Comparison of ENCODE assay signal across 1 cellular context in the genomic region with DNA sequence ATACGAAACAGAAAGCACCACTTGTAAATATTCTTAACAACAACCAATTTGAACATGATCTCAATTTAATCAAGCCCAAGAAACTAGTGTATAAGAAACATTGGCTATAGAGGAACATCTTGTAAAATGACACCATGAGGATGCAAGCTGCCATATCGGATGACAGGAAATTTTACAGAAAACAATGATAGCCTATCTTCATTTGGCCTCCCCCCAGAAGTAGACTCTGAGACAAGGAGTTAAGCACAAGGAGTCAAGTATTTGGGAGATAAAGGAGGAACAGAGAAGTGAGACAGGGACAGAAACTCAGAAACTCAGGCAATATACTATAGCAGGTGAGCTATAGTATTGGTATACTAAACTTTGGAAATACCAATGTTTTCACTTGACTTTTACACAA.
TF ChIP-seq lines count a peak whose summit lies in the region.

No MANE protein-coding gene starts in this region.

TF ChIP-seq in K562, 482 proteins besides CTCF, POLR2A, EP300 and RAD21 (continued from another document and continues in another):
- TF ChIP-seq, protein P1, sequence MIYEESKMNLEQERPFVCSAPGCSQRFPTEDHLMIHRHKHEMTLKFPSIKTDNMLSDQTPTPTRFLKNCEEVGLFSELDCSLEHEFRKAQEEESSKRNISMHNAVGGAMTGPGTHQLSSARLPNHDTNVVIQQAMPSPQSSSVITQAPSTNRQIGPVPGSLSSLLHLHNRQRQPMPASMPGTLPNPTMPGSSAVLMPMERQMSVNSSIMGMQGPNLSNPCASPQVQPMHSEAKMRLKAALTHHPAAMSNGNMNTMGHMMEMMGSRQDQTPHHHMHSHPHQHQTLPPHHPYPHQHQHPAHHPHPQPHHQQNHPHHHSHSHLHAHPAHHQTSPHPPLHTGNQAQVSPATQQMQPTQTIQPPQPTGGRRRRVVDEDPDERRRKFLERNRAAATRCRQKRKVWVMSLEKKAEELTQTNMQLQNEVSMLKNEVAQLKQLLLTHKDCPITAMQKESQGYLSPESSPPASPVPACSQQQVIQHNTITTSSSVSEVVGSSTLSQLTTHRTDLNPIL (CRISPR knock-in tag; IDR thresholded peaks at IDR 0.05) = no peak
- TF ChIP-seq, protein P2, sequence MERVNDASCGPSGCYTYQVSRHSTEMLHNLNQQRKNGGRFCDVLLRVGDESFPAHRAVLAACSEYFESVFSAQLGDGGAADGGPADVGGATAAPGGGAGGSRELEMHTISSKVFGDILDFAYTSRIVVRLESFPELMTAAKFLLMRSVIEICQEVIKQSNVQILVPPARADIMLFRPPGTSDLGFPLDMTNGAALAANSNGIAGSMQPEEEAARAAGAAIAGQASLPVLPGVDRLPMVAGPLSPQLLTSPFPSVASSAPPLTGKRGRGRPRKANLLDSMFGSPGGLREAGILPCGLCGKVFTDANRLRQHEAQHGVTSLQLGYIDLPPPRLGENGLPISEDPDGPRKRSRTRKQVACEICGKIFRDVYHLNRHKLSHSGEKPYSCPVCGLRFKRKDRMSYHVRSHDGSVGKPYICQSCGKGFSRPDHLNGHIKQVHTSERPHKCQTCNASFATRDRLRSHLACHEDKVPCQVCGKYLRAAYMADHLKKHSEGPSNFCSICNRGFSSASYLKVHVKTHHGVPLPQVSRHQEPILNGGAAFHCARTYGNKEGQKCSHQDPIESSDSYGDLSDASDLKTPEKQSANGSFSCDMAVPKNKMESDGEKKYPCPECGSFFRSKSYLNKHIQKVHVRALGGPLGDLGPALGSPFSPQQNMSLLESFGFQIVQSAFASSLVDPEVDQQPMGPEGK (CRISPR knock-in tag; IDR thresholded peaks at IDR 0.05; ENCODE audit: borderline replicate concordance) = no peak
- TF ChIP-seq PURB (CRISPR knock-in tag; IDR thresholded peaks at IDR 0.05; ENCODE audit: low read depth) (no peak), PHTF2 (CRISPR knock-in tag; IDR thresholded peaks at IDR 0.05) (no peak), NKRF (IDR thresholded peaks at IDR 0.05; ENCODE audit: borderline replicate concordance) (no peak), SMAD3 (CRISPR knock-in tag; conservative IDR thresholded peaks at IDR 0.05) (no peak), ARHGAP35 (IDR thresholded peaks at IDR 0.05; ENCODE audit: partially characterized antibody) (no peak), TCF15 (CRISPR knock-in tag; IDR thresholded peaks at IDR 0.05) (no peak), TRIM28 (IDR thresholded peaks at IDR 0.05) (0 out of 2 replicates have a peak, but pooled peaks have one; percentile 37), SP2 (IDR thresholded peaks at IDR 0.05; ENCODE audit: extremely low read depth, low read depth, low read length, poor library complexity, severe bottlenecking) (no peak), RB1 (IDR thresholded peaks at IDR 0.05; ENCODE audit: low read depth) (no peak), SNRNP70 (optimal IDR thresholded peaks at IDR 0.05; ENCODE audit: low read depth, low read length) (no peak), ZNF212 (CRISPR knock-in tag; IDR thresholded peaks at IDR 0.05) (no peak), ZBTB26 (CRISPR knock-in tag; IDR thresholded peaks at IDR 0.05) (no peak), ELF1 (tag; IDR thresholded peaks at IDR 0.05) (no peak), ZNF431 (CRISPR knock-in tag; IDR thresholded peaks at IDR 0.05) (no peak), CC2D1A (IDR thresholded peaks at IDR 0.05) (peak; percentile 75; the same call in 1 of the 2 replicates), ZNF766 (CRISPR knock-in tag; conservative IDR thresholded peaks at IDR 0.05) (no peak), CHD2 (IDR thresholded peaks at IDR 0.05; ENCODE audit: low read depth, low read length) (no peak), NONO (IDR thresholded peaks at IDR 0.05; ENCODE audit: low read depth in 2 of 2, low read length in 1 of 2) (no peak), RBM15 (IDR thresholded peaks at IDR 0.05; ENCODE audit: insufficient read depth, low read length) (no peak), SMAD4 (CRISPR knock-in tag; conservative IDR thresholded peaks at IDR 0.05) (peak; percentile 31; the same call in 1 of the 2 replicates), RBM39 (optimal IDR thresholded peaks at IDR 0.05; ENCODE audit: low read depth, low read length) (no peak), L3MBTL2 (IDR thresholded peaks at IDR 0.05) (no peak), KAT7 (CRISPR knock-in tag; IDR thresholded peaks at IDR 0.05; ENCODE audit: borderline replicate concordance) (no peak), ZNF143 (CRISPR knock-in tag; IDR thresholded peaks at IDR 0.05) (no peak), ZNF639 (CRISPR knock-in tag; conservative IDR thresholded peaks at IDR 0.05 in 1 of 2, IDR thresholded peaks at IDR 0.05 in 1 of 2) (no peak), BCL6 (CRISPR knock-in tag; IDR thresholded peaks at IDR 0.05) (no peak), IFI16 (CRISPR knock-in tag; IDR thresholded peaks at IDR 0.05) (no peak), MTF1 (CRISPR knock-in tag; IDR thresholded peaks at IDR 0.05; ENCODE audit: borderline replicate concordance) (no peak), USF1 (CRISPR knock-in tag; IDR thresholded peaks at IDR 0.05) (no peak), ZFP30 (CRISPR knock-in tag; IDR thresholded peaks at IDR 0.05; ENCODE audit: borderline replicate concordance) (no peak), TCFL5 (CRISPR knock-in tag; conservative IDR thresholded peaks at IDR 0.05) (no peak), POLR2B (IDR thresholded peaks at IDR 0.05; ENCODE audit: low read depth, partially characterized antibody) (no peak), ZBTB17 (CRISPR knock-in tag; IDR thresholded peaks at IDR 0.05) (no peak), CREM (IDR thresholded peaks at IDR 0.05; ENCODE audit: low read depth) (no peak; the same call in 1 of the 2 replicates), ZEB2 (IDR thresholded peaks at IDR 0.05) (0 out of 2 replicates have a peak, but pooled peaks have one; percentile 57), RUNX1 (IDR thresholded peaks at IDR 0.05; ENCODE audit: low read depth) (no peak), ELK1 (CRISPR knock-in tag; IDR thresholded peaks at IDR 0.05) (no peak), FUS (optimal IDR thresholded peaks at IDR 0.05; ENCODE audit: low read depth, low read length) (no peak), ATF1 (CRISPR knock-in tag; IDR thresholded peaks at IDR 0.05) (no peak), ATF1 (tag; IDR thresholded peaks at IDR 0.05) (peak; percentile 44; the same call in 1 of the 2 replicates)
- TF ChIP-seq, protein P3, sequence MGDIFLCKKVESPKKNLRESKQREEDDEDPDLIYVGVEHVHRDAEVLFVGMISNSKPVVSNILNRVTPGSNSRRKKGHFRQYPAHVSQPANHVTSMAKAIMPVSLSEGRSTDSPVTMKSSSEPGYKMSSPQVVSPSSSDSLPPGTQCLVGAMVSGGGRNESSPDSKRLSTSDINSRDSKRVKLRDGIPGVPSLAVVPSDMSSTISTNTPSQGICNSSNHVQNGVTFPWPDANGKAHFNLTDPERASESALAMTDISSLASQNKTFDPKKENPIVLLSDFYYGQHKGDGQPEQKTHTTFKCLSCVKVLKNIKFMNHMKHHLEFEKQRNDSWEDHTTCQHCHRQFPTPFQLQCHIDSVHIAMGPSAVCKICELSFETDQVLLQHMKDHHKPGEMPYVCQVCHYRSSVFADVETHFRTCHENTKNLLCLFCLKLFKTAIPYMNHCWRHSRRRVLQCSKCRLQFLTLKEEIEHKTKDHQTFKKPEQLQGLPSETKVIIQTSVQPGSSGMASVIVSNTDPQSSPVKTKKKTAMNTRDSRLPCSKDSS (IDR thresholded peaks at IDR 0.05; ENCODE audit: low read depth, partially characterized antibody) = no peak
- TF ChIP-seq, protein P4, sequence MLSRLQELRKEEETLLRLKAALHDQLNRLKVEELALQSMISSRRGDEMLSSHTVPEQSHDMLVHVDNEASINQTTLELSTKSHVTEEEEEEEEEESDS (CRISPR knock-in tag; IDR thresholded peaks at IDR 0.05) = no peak
- TF ChIP-seq, protein P5, sequence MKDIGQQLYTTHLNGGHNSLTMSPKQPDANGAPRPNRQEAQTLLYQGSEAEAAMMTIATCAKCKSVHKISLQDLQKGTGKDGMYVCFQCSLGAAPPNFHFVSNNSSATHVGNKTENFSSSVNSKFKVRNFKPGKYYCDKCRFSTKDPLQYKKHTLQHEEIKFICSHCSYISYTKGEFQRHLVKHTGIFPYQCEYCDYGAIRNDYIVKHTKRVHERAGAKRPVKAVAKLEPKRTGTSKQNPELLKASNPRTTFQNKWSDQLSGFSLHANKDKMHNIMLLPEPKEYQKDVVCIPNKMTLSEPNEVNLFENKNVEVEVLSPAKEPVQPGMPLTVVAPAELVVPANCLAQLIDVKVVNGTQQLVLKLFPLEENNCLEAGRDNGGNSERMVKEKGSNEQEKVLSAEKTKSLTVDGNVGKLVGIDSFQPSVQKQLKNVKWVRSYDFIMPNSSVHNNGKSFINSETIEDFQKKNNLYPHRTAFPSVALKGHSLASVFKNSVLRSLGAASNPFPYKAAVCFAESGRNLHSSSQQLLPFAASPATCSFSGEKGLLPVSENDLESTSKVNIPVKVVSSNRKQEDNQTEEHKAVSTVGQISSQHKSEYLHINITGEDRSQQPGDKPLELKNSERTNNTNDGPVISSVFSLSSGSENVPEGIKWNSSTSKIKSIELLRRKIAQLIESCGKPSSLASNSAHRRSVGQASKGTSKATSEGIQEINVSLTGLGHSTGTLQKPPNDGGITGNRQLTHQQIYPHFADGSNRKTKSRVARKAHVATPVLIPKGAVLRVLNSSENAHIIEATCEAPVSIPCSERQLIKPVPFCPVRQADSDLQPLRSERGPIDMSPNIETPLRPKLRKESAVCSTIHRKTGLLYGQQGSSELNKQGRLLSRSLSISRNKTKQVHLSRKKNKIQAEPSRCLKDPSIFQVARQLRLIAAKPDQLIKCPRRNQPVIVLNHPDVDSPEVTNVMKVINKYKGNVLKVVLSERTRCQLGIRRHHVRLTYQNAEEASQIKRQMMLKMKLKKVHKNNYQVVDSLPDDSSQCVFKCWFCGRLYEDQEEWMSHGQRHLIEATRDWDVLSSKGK (CRISPR knock-in tag; IDR thresholded peaks at IDR 0.05) = no peak
- TF ChIP-seq, protein P6, sequence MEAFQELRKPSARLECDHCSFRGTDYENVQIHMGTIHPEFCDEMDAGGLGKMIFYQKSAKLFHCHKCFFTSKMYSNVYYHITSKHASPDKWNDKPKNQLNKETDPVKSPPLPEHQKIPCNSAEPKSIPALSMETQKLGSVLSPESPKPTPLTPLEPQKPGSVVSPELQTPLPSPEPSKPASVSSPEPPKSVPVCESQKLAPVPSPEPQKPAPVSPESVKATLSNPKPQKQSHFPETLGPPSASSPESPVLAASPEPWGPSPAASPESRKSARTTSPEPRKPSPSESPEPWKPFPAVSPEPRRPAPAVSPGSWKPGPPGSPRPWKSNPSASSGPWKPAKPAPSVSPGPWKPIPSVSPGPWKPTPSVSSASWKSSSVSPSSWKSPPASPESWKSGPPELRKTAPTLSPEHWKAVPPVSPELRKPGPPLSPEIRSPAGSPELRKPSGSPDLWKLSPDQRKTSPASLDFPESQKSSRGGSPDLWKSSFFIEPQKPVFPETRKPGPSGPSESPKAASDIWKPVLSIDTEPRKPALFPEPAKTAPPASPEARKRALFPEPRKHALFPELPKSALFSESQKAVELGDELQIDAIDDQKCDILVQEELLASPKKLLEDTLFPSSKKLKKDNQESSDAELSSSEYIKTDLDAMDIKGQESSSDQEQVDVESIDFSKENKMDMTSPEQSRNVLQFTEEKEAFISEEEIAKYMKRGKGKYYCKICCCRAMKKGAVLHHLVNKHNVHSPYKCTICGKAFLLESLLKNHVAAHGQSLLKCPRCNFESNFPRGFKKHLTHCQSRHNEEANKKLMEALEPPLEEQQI (IDR thresholded peaks at IDR 0.05) = peak; percentile 65; the same call in 1 of the 2 replicates
